Comparison of ENCODE assay signal across 8 cellular contexts in the genomic region with DNA sequence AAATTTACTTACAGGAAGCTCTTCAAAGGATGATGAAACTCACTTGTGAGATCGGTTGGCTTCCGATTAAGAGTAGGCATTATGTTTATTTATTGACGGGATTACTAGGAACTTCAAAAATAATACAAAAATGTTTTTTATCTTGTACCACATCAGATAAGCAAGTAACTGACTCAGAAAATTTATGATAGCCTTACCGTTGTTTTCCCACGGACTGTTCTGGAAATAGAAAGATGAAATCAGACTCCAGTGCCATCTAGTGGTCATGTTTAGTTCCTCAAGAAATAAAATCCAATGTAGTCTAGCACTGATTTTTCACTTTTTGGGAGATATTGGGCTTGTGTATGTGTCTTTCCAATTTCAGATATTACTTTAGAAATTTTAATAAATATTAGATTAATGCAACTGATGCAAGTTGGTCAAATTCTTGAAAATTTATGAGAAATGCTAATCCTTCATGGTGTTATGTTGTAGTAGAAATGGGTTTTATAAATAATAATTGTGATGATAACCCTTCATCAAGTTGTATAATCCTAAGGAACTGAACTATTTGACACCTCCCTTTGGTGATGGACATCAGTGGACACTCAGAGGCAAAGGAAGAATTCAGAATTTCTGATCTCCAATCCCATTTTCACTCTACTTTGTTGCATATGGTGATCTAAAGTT.
DNase-seq lines count a peak whose midpoint lies in the region; ATAC-seq and TF ChIP-seq lines count a peak whose summit lies in the region.

No MANE protein-coding gene starts in this region.

- H3K27me3 Mint-ChIP-seq in CD8-positive, alpha-beta memory T cell: peaks cover 0 to 4% of the 10 kb centered on the region in 2 donors

- peak; percentile 85 to 86 for TF ChIP-seq RAD21 in liver (IDR thresholded peaks at IDR 0.05)

- H3K36me3 ChIP-seq in CD8-positive, alpha-beta memory T cell (ENCODE audit: insufficient read depth, low read length): no peaks in the 10 kb centered on the region
- H3K36me3 ChIP-seq in HAP-1 (replicated peaks) (no peaks in the 10 kb centered on the region), OCI-LY1 (ENCODE audit: insufficient read depth, low read length) (no peaks in the 10 kb centered on the region), liver (ENCODE audit: control insufficient read depth in 4 of 4, insufficient read depth in 3 of 4, low read depth in 1 of 4, low read length in 3 of 4) (no peaks in the 10 kb centered on the region), uterus (no peaks in the 10 kb centered on the region)

- H3K27ac Mint-ChIP-seq in CD8-positive, alpha-beta memory T cell: no peak overlapping the region

- no peak overlapping the region for H3K4me3 ChIP-seq in CD8-positive, alpha-beta memory T cell (ENCODE audit: low read length)
- no peak overlapping the region for H3K4me3 ChIP-seq in HAP-1
- H3K4me3 ChIP-seq in OCI-LY1 (ENCODE audit: low read depth, low read length, poor library complexity, severe bottlenecking): no peak overlapping the region
- no peak overlapping the region for H3K4me3 ChIP-seq in liver (ENCODE audit: low read depth in 1 of 3, low read length in 3 of 3)
- H3K4me3 ChIP-seq in uterus: no peak overlapping the region

- H3K4me2 ChIP-seq in OCI-LY1 (ENCODE audit: low read length): no peak overlapping the region

- 18% methylated on average over 5 of the region's 5 CpGs for WGBS in liver

- peaks cover 20 to 29% (median 22%) of the 10 kb centered on the region in 3 donors for H3K4me1 Mint-ChIP-seq in CD8-positive, alpha-beta memory T cell

- peaks cover 16% of the 10 kb centered on the region for H3K4me1 ChIP-seq in CD8-positive, alpha-beta memory T cell (ENCODE audit: insufficient read depth, low read length)
- H3K4me1 ChIP-seq in HAP-1 (no peaks in the 10 kb centered on the region), OCI-LY1 (ENCODE audit: insufficient read depth, low read length, severe bottlenecking) (no peaks in the 10 kb centered on the region), liver (ENCODE audit: control insufficient read depth in 4 of 4, insufficient read depth in 4 of 4, low read length in 3 of 4) (peaks cover 0 to 5% (median under 1%) of the 10 kb centered on the region in 4 donors), uterus (no peaks in the 10 kb centered on the region)

- no peaks in the 10 kb centered on the region for H4K20me1 ChIP-seq in OCI-LY1 (ENCODE audit: insufficient read depth, low read length)

- peak; percentile 71 for TF ChIP-seq CTCF in OCI-LY1 (IDR thresholded peaks at IDR 0.05; ENCODE audit: low read length)
- peak; percentile 66 for TF ChIP-seq CTCF in liver (IDR thresholded peaks at IDR 0.05; ENCODE audit: low read depth, low read length, missing input control)
- TF ChIP-seq CTCF in uterus (IDR thresholded peaks at IDR 0.05): peak; percentile 68 to 86 (median 72)

- no peak overlapping the region for H3K9ac ChIP-seq in OCI-LY1 (ENCODE audit: low read length)
- peak overlapping the region in 1 of 2 donors; percentile 5 for H3K9ac ChIP-seq in liver (ENCODE audit: low read depth in 1 of 2, low read length in 2 of 2)

- H3K27ac ChIP-seq in CD8-positive, alpha-beta memory T cell (ENCODE audit: low read depth, low read length): no peak overlapping the region
- H3K27ac ChIP-seq in OCI-LY1 (ENCODE audit: low read depth, low read length, poor library complexity, severe bottlenecking) (no peak overlapping the region), liver (ENCODE audit: low read depth in 1 of 2, low read length in 2 of 2) (no peak overlapping the region), uterus (peak overlapping the region; percentile 48 to 83)

- no peak for ATAC-seq in GM19023 (IDR thresholded peaks at IDR 0.05; ENCODE audit: unreplicated experiment)
- no peak for ATAC-seq in HG03139 (IDR thresholded peaks at IDR 0.05; ENCODE audit: unreplicated experiment)

- no peaks in the 10 kb centered on the region for H3K9me2 ChIP-seq in OCI-LY1 (ENCODE audit: low read depth, low read length)

- H3K36me3 Mint-ChIP-seq in CD8-positive, alpha-beta memory T cell: no peaks in the 10 kb centered on the region

- peak in 2 of 5 donors; percentile 11 to 16 for DNase-seq in CD8-positive, alpha-beta memory T cell
- peak; percentile 13 to 52 for DNase-seq in HAP-1 (ENCODE audit: low spot score in 2 of 2)
- DNase-seq in cerebellum (ENCODE audit: low spot score): peak; percentile 27
- peak in 1 of 2 donors; percentile 23 for DNase-seq in uterus

- no peaks in the 10 kb centered on the region for H3K79me2 ChIP-seq in OCI-LY1 (ENCODE audit: insufficient read depth, low read length)

- POLR2A ChIA-PET in CD8-positive, alpha-beta memory T cell (lab: Charles Lee): no interaction called here

- intact Hi-C loops in uterus (cut with DNase I; ENCODE audit: low total_unique reads): no loop called here

- no peaks in the 10 kb centered on the region for H3K27me3 ChIP-seq in CD8-positive, alpha-beta memory T cell (ENCODE audit: insufficient read depth, low read length, poor library complexity, severe bottlenecking)
- H3K27me3 ChIP-seq in HAP-1 (ENCODE audit: low read depth) (no peaks in the 10 kb centered on the region), OCI-LY1 (ENCODE audit: insufficient read depth, low read length) (no peaks in the 10 kb centered on the region), liver (ENCODE audit: control insufficient read depth in 4 of 4, insufficient read depth in 4 of 4, low read length in 3 of 4) (peaks cover 0 to 3% (median 0%) of the 10 kb centered on the region in 4 donors), uterus (no peaks in the 10 kb centered on the region)

- CTCF ChIA-PET in CD8-positive, alpha-beta memory T cell (lab: Charles Lee): interaction anchor here (1.5 kb wide), 1 partner anchor 11 kb away, joined by 3 read pairs; no protein-coding TSS in a partner anchor

- H3K9me3 ChIP-seq in CD8-positive, alpha-beta memory T cell (ENCODE audit: low read length): no peaks in the 10 kb centered on the region
- H3K9me3 ChIP-seq in HAP-1 (no peaks in the 10 kb centered on the region), OCI-LY1 (ENCODE audit: low read length) (no peaks in the 10 kb centered on the region), liver (ENCODE audit: control insufficient read depth in 4 of 4, low read length in 3 of 4) (no peaks in the 10 kb centered on the region), uterus (no peaks in the 10 kb centered on the region)

- H3K9me3 Mint-ChIP-seq in CD8-positive, alpha-beta memory T cell: no peaks in the 10 kb centered on the region

- in situ Hi-C loops in HAP-1 (cut with MboI; ENCODE audit: low sequenced_read_pairs): loop anchor here (25.0 kb wide), 2 partner anchors 147 to 472 kb away; no protein-coding TSS in a partner anchor

- no peak overlapping the region for H2AFZ ChIP-seq in OCI-LY1 (ENCODE audit: low read length)

- H3F3A ChIP-seq in OCI-LY1 (ENCODE audit: insufficient read depth, low read length): no peaks in the 10 kb centered on the region

- no peak for TF ChIP-seq POLR2A in uterus (IDR thresholded peaks at IDR 0.05)

- peak overlapping the region in 6 of 7 donors; percentile 24 to 72 (median 60) for H3K4me3 Mint-ChIP-seq in CD8-positive, alpha-beta memory T cell

TF ChIP-seq in liver, 16 proteins besides CTCF, POLR2A, EP300 and RAD21 (continues in another document):
- no peak for TF ChIP-seq HNF4G (IDR thresholded peaks at IDR 0.05)
- TF ChIP-seq RXRA (IDR thresholded peaks at IDR 0.05): no peak
- no peak for TF ChIP-seq FOXA1 (IDR thresholded peaks at IDR 0.05)
- TF ChIP-seq, protein P1, sequence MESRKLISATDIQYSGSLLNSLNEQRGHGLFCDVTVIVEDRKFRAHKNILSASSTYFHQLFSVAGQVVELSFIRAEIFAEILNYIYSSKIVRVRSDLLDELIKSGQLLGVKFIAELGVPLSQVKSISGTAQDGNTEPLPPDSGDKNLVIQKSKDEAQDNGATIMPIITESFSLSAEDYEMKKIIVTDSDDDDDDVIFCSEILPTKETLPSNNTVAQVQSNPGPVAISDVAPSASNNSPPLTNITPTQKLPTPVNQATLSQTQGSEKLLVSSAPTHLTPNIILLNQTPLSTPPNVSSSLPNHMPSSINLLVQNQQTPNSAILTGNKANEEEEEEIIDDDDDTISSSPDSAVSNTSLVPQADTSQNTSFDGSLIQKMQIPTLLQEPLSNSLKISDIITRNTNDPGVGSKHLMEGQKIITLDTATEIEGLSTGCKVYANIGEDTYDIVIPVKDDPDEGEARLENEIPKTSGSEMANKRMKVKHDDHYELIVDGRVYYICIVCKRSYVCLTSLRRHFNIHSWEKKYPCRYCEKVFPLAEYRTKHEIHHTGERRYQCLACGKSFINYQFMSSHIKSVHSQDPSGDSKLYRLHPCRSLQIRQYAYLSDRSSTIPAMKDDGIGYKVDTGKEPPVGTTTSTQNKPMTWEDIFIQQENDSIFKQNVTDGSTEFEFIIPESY (IDR thresholded peaks at IDR 0.05): no peak
- no peak for TF ChIP-seq GABPA (IDR thresholded peaks at IDR 0.05 in 1 of 2, conservative IDR thresholded peaks at IDR 0.05 in 1 of 2)
- TF ChIP-seq NR2F2 (IDR thresholded peaks at IDR 0.05): no peak
- TF ChIP-seq HNF4A (conservative IDR thresholded peaks at IDR 0.05): no peak
- TF ChIP-seq, protein P2, sequence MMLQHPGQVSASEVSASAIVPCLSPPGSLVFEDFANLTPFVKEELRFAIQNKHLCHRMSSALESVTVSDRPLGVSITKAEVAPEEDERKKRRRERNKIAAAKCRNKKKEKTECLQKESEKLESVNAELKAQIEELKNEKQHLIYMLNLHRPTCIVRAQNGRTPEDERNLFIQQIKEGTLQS (IDR thresholded peaks at IDR 0.05): no peak
- TF ChIP-seq, protein P3, sequence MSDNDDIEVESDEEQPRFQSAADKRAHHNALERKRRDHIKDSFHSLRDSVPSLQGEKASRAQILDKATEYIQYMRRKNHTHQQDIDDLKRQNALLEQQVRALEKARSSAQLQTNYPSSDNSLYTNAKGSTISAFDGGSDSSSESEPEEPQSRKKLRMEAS (IDR thresholded peaks at IDR 0.05): no peak
- TF ChIP-seq TAF1 (conservative IDR thresholded peaks at IDR 0.05): no peak
- TF ChIP-seq YY1 (IDR thresholded peaks at IDR 0.05): no peak
- TF ChIP-seq SP1 (IDR thresholded peaks at IDR 0.05): no peak

Comparison
In these comparisons a context has a peak if more than half of its experiments do, and no peak if none do; other contexts are left out.
1. H3K27ac ChIP-seq: peak in uterus (2 of 2); none in CD8-positive, alpha-beta memory T cell (single experiment), OCI-LY1 (single experiment) and liver (0 of 2).
2. Peak in every context shown above with its lines, with median percentiles within 50 percentile points of each other: CTCF ChIP-seq.